13 cellular contexts compared by ENCODE assay signal in the genomic region with DNA sequence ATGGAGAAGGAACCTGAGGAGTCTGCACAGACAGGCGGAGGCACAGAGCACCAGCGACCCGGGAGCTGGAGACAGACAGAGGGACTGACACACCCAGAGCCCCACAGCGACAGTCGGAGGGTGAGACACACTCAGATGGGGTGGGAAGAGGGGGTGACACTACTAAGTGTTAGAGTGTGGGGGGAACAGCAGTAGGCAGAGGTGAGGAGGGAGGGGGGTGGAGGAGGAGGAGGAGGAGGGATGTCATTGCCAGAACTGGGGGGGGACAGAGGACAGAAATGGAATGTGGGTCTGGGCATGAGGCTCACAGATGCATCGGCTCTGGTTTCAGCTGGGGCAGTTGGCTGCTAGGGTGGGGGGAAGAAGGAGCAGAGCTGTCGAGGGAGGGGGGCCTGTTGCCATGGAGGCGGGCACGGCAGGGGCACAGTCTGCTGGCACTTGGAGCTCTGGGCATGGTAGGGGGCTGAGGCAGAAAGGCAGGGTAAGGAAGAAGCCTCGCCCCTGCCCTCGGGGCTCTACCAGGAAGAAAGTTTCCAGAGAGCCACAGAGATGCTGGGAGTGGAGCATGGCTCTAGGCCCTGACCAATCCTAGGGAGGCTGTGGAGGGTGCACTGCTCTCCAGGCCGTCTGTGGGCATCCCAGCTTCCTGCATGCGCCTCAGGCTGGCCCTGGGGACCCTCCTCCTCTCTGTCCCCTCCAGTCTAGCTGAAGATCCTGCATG. TPM values are rescaled to one million over a fixed set of nuclear protein-coding genes. Genes with fewer than 3 reads are reported as not detected.
A peak's percentile ranks its signal among the peaks of the same experiment; 100 is the strongest.
DNase-seq lines count a peak whose midpoint lies in the region; ATAC-seq and TF ChIP-seq lines count a peak whose summit lies in the region.
"Had no signal": no experiment of that assay in that cellular context is flagged by ENCODE, and none has a peak within 500 bp of the region (broad histone marks: within the 10 kb centered on the region; RNA-seq: fewer than 3 reads in every experiment).

No MANE protein-coding gene starts in this region.

- no peak for ATAC-seq in Right ventricle myocardium superior (ENCODE audit: poor library complexity)
- no peak for ATAC-seq in left cardiac atrium
- no peak for ATAC-seq in HG03460 (IDR thresholded peaks at IDR 0.05; ENCODE audit: unreplicated experiment)
- ATAC-seq: lower lobe of right lung; stimulated activated naive CD8-positive, alpha-beta T cell treated with anti-CD3 and anti-CD28 coated beads, Interleukin-15, Interleukin-2, amounts not matched to agents 100 U/mL and 50 U/mL, for 24 hours had no signal

- intact Hi-C loops in Right ventricle myocardium superior (cut with DNase I) (no loop called here), left cardiac atrium (cut with DNase I) (no loop called here), vagina (cut with DNase I) (loop anchor here (5.0 kb wide), 1 partner anchor 39 kb away; no protein-coding TSS in a partner anchor)

- 57 to 79% methylated on average over 9 to 13 of the region's 13 CpGs for WGBS in endodermal cell (ENCODE audit: insufficient coverage in 1 of 2, insufficient read length in 1 of 2), 2 experiments

- TF ChIP-seq CTCF in endodermal cell (conservative IDR thresholded peaks at IDR 0.05) (no peak), vagina (IDR thresholded peaks at IDR 0.05) (no peak)

- H3K27ac Mint-ChIP-seq in endodermal cell, result peak overlapping the region; percentile 84

- DNase-seq in Right ventricle myocardium superior, result peak; percentile 43
- no peak for DNase-seq in left cardiac atrium
- no peak for DNase-seq in endodermal cell
- no peak for DNase-seq in vagina (ENCODE audit: extremely low spot score in 2 of 2)
- no peak for DNase-seq in activated CD4-positive, alpha-beta T cell treated with anti-CD3 and anti-CD28 coated beads for 1 hour
- no peak for DNase-seq in effector memory CD4-positive, alpha-beta T cell
- DNase-seq: activated CD8-positive, alpha-beta memory T cell treated with anti-CD3 and anti-CD28 coated beads, Interleukin-2, amount 50 U/mL, for 4 hours; lower lobe of right lung; NCI-H1092; stimulated activated naive CD8-positive, alpha-beta T cell treated with anti-CD3 and anti-CD28 coated beads, Interleukin-15, Interleukin-2, amounts not matched to agents 100 U/mL and 50 U/mL, for 24 hours; T1000 had no signal

- no peaks in the 10 kb centered on the region for H3K9me3 ChIP-seq in endodermal cell (ENCODE audit: control insufficient read depth, low read length)
- no peaks in the 10 kb centered on the region for H3K9me3 ChIP-seq in neuron (ENCODE audit: low read length)
- H3K9me3 ChIP-seq in vagina, result no peaks in the 10 kb centered on the region
- no peaks in the 10 kb centered on the region for H3K9me3 ChIP-seq in effector memory CD4-positive, alpha-beta T cell (ENCODE audit: control insufficient read depth, low read length)
- H3K9me3 ChIP-seq: lower lobe of right lung had no signal

- no peak overlapping the region for H3K9ac ChIP-seq in endodermal cell (ENCODE audit: extremely low read depth, low read length, poor library complexity, severe bottlenecking)

- peak overlapping the region; percentile 92 for H3K27ac ChIP-seq in endodermal cell (ENCODE audit: low read depth, low read length)
- H3K27ac ChIP-seq in vagina, result peak overlapping the region; percentile 96
- H3K27ac ChIP-seq in effector memory CD4-positive, alpha-beta T cell (ENCODE audit: insufficient read depth, low read length, poor library complexity, severe bottlenecking), result no peak overlapping the region

- TF ChIP-seq POLR2A in vagina (IDR thresholded peaks at IDR 0.05), result no peak

- H3K4me1 ChIP-seq in endodermal cell (ENCODE audit: control insufficient read depth, insufficient read depth, low read length) (peaks cover 62% of the 10 kb centered on the region), neuron (ENCODE audit: insufficient read depth, low read length) (peaks cover 94% of the 10 kb centered on the region), vagina (peaks cover 97% of the 10 kb centered on the region)
- peaks cover 15% of the 10 kb centered on the region for H3K4me1 ChIP-seq in effector memory CD4-positive, alpha-beta T cell (ENCODE audit: control insufficient read depth, insufficient read depth, low read length, poor library complexity, severe bottlenecking)

- H3K27me3 ChIP-seq in endodermal cell (ENCODE audit: control insufficient read depth, insufficient read depth, low read length, poor library complexity, severe bottlenecking) (no peaks in the 10 kb centered on the region), neuron (ENCODE audit: insufficient read depth, low read length) (no peaks in the 10 kb centered on the region), vagina (no peaks in the 10 kb centered on the region)
- no peaks in the 10 kb centered on the region for H3K27me3 ChIP-seq in effector memory CD4-positive, alpha-beta T cell (replicated peaks; ENCODE audit: control insufficient read depth, insufficient read depth, low read length, poor library complexity, severe bottlenecking)

- H3K27me3 Mint-ChIP-seq in endodermal cell (ENCODE audit: insufficient read depth), result no peaks in the 10 kb centered on the region

- peak overlapping the region; percentile 37 for H3K4me3 Mint-ChIP-seq in endodermal cell

- H3K4me3 ChIP-seq in endodermal cell (ENCODE audit: low read length), result no peak overlapping the region
- peak overlapping the region; percentile 12 for H3K4me3 ChIP-seq in neuron (ENCODE audit: low read length)
- no peak overlapping the region for H3K4me3 ChIP-seq in vagina
- H3K4me3 ChIP-seq in effector memory CD4-positive, alpha-beta T cell (ENCODE audit: insufficient read depth, low read depth, low read length, poor library complexity, severe bottlenecking), result no peak overlapping the region
- H3K4me3 ChIP-seq: lower lobe of right lung had no signal

- no peak overlapping the region for H2AFZ ChIP-seq in neuron (ENCODE audit: low read depth, low read length)

- peaks cover 77% of the 10 kb centered on the region for H3K4me1 Mint-ChIP-seq in endodermal cell

- no peaks in the 10 kb centered on the region for H3K36me3 Mint-ChIP-seq in endodermal cell (ENCODE audit: low read depth)

- H3K36me3 ChIP-seq in endodermal cell (ENCODE audit: control insufficient read depth, insufficient read depth, low read length) (no peaks in the 10 kb centered on the region), neuron (ENCODE audit: insufficient read depth, low read length) (no peaks in the 10 kb centered on the region), vagina (no peaks in the 10 kb centered on the region)
- H3K36me3 ChIP-seq in effector memory CD4-positive, alpha-beta T cell (ENCODE audit: control insufficient read depth, insufficient read depth, low read length), result no peaks in the 10 kb centered on the region
- H3K36me3 ChIP-seq: lower lobe of right lung had no signal

- no peaks in the 10 kb centered on the region for H3K9me3 Mint-ChIP-seq in endodermal cell

RNA-seq across cellular contexts. Expression of a gene that starts 37.3 kb away (rescaled TPM):
- 47.4 TPM for total RNA-seq in Right ventricle myocardium superior
- 10 to 100 TPM; 37.6 to 39.1 TPM for total RNA-seq in left cardiac atrium
- 10 to 100 TPM; 39.3 to 41.2 TPM for total RNA-seq in endodermal cell
- polyA plus RNA-seq in endodermal cell (2013, experiment 1 of 2), result 52.1 TPM
- 50.1 TPM for polyA plus RNA-seq in endodermal cell (2013, experiment 2 of 2)
- 62.4 TPM for total RNA-seq in vagina
